1 cellular context compared by ENCODE assay signal in the genomic region with DNA sequence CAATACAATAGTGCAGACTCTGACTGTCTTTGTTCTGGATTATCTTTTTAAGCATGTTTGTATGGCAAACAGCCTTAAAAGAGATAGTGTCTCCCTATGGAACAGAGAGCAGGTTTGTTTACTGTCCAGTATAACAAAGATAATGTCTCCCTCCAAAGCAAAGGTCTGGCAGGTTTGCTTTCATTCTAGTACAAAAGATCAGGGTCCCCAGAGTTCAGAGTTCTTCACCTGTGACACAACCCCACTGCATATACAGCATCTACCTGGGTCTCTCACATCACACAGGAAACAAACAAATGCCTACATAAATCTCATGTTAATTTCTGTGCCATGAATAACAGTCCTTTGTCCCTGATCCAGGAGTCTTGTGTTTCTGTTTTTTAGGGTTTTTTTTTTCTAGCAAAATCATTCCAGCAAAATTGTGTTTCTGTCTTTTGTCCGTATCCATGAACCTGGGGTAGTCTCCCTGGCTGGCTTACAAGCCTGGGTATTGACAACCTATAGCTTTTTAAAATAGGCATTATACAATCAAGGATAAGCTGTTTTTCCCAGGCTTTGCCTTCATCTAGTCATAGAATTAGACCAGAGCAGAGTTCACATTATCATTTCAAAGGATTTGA.
TF ChIP-seq lines count a peak whose summit lies in the region.

No MANE protein-coding gene starts in this region.

TF ChIP-seq in HepG2, 621 proteins besides CTCF, POLR2A, EP300 and RAD21 (continued from another document and continues in another):
- TF ChIP-seq, protein P1, sequence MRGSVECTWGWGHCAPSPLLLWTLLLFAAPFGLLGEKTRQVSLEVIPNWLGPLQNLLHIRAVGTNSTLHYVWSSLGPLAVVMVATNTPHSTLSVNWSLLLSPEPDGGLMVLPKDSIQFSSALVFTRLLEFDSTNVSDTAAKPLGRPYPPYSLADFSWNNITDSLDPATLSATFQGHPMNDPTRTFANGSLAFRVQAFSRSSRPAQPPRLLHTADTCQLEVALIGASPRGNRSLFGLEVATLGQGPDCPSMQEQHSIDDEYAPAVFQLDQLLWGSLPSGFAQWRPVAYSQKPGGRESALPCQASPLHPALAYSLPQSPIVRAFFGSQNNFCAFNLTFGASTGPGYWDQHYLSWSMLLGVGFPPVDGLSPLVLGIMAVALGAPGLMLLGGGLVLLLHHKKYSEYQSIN (CRISPR knock-in tag; IDR thresholded peaks at IDR 0.05; ENCODE audit: borderline replicate concordance) = no peak
- no peak for TF ChIP-seq CBX1 (IDR thresholded peaks at IDR 0.05; ENCODE audit: low read depth)
- TF ChIP-seq ZNF616 (CRISPR knock-in tag; IDR thresholded peaks at IDR 0.05; ENCODE audit: low read depth) = no peak
- TF ChIP-seq, protein P2, sequence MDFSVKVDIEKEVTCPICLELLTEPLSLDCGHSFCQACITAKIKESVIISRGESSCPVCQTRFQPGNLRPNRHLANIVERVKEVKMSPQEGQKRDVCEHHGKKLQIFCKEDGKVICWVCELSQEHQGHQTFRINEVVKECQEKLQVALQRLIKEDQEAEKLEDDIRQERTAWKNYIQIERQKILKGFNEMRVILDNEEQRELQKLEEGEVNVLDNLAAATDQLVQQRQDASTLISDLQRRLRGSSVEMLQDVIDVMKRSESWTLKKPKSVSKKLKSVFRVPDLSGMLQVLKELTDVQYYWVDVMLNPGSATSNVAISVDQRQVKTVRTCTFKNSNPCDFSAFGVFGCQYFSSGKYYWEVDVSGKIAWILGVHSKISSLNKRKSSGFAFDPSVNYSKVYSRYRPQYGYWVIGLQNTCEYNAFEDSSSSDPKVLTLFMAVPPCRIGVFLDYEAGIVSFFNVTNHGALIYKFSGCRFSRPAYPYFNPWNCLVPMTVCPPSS (IDR thresholded peaks at IDR 0.05) = no peak
- TF ChIP-seq, protein P3, sequence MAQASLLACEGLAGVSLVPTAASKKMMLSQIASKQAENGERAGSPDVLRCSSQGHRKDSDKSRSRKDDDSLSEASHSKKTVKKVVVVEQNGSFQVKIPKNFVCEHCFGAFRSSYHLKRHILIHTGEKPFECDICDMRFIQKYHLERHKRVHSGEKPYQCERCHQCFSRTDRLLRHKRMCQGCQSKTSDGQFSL (CRISPR knock-in tag; IDR thresholded peaks at IDR 0.05) = no peak
- TF ChIP-seq ZKSCAN1 (IDR thresholded peaks at IDR 0.05; ENCODE audit: low read length) = no peak
- no peak for TF ChIP-seq MTF2 (CRISPR knock-in tag; IDR thresholded peaks at IDR 0.05; ENCODE audit: borderline replicate concordance)
- TF ChIP-seq ZNF550 (CRISPR knock-in tag; IDR thresholded peaks at IDR 0.05; ENCODE audit: borderline replicate concordance) = no peak
- no peak for TF ChIP-seq SYNCRIP (IDR thresholded peaks at IDR 0.05; ENCODE audit: insufficient read depth, low read depth, low read length)
- TF ChIP-seq FOSL1 (CRISPR knock-in tag; IDR thresholded peaks at IDR 0.05; ENCODE audit: borderline replicate concordance) = no peak
- no peak for TF ChIP-seq SIN3A (IDR thresholded peaks at IDR 0.05; ENCODE audit: borderline replicate concordance, low read depth, low read length)
- TF ChIP-seq, protein P4, sequence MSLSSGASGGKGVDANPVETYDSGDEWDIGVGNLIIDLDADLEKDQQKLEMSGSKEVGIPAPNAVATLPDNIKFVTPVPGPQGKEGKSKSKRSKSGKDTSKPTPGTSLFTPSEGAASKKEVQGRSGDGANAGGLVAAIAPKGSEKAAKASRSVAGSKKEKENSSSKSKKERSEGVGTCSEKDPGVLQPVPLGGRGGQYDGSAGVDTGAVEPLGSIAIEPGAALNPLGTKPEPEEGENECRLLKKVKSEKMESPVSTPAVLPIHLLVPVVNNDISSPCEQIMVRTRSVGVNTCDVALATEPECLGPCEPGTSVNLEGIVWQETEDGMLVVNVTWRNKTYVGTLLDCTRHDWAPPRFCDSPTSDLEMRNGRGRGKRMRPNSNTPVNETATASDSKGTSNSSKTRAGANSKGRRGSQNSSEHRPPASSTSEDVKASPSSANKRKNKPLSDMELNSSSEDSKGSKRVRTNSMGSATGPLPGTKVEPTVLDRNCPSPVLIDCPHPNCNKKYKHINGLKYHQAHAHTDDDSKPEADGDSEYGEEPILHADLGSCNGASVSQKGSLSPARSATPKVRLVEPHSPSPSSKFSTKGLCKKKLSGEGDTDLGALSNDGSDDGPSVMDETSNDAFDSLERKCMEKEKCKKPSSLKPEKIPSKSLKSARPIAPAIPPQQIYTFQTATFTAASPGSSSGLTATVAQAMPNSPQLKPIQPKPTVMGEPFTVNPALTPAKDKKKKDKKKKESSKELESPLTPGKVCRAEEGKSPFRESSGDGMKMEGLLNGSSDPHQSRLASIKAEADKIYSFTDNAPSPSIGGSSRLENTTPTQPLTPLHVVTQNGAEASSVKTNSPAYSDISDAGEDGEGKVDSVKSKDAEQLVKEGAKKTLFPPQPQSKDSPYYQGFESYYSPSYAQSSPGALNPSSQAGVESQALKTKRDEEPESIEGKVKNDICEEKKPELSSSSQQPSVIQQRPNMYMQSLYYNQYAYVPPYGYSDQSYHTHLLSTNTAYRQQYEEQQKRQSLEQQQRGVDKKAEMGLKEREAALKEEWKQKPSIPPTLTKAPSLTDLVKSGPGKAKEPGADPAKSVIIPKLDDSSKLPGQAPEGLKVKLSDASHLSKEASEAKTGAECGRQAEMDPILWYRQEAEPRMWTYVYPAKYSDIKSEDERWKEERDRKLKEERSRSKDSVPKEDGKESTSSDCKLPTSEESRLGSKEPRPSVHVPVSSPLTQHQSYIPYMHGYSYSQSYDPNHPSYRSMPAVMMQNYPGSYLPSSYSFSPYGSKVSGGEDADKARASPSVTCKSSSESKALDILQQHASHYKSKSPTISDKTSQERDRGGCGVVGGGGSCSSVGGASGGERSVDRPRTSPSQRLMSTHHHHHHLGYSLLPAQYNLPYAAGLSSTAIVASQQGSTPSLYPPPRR (CRISPR knock-in tag; IDR thresholded peaks at IDR 0.05; ENCODE audit: borderline replicate concordance) = peak; percentile 85; the same call in 1 of the 2 replicates
- TF ChIP-seq, protein P5, sequence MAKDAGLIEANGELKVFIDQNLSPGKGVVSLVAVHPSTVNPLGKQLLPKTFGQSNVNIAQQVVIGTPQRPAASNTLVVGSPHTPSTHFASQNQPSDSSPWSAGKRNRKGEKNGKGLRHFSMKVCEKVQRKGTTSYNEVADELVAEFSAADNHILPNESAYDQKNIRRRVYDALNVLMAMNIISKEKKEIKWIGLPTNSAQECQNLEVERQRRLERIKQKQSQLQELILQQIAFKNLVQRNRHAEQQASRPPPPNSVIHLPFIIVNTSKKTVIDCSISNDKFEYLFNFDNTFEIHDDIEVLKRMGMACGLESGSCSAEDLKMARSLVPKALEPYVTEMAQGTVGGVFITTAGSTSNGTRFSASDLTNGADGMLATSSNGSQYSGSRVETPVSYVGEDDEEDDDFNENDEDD (CRISPR knock-in tag; IDR thresholded peaks at IDR 0.05; ENCODE audit: borderline replicate concordance) = no peak
- no peak for TF ChIP-seq CENPT (CRISPR knock-in tag; IDR thresholded peaks at IDR 0.05; ENCODE audit: low read depth)
- TF ChIP-seq, protein P6, sequence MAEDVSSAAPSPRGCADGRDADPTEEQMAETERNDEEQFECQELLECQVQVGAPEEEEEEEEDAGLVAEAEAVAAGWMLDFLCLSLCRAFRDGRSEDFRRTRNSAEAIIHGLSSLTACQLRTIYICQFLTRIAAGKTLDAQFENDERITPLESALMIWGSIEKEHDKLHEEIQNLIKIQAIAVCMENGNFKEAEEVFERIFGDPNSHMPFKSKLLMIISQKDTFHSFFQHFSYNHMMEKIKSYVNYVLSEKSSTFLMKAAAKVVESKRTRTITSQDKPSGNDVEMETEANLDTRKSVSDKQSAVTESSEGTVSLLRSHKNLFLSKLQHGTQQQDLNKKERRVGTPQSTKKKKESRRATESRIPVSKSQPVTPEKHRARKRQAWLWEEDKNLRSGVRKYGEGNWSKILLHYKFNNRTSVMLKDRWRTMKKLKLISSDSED (CRISPR knock-in tag; IDR thresholded peaks at IDR 0.05) = no peak
- no peak for TF ChIP-seq SSRP1 (CRISPR knock-in tag; IDR thresholded peaks at IDR 0.05)
- no peak for TF ChIP-seq ZFP90 (CRISPR knock-in tag; IDR thresholded peaks at IDR 0.05; ENCODE audit: borderline replicate concordance)
- TF ChIP-seq, protein P7, sequence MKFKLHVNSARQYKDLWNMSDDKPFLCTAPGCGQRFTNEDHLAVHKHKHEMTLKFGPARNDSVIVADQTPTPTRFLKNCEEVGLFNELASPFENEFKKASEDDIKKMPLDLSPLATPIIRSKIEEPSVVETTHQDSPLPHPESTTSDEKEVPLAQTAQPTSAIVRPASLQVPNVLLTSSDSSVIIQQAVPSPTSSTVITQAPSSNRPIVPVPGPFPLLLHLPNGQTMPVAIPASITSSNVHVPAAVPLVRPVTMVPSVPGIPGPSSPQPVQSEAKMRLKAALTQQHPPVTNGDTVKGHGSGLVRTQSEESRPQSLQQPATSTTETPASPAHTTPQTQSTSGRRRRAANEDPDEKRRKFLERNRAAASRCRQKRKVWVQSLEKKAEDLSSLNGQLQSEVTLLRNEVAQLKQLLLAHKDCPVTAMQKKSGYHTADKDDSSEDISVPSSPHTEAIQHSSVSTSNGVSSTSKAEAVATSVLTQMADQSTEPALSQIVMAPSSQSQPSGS (CRISPR knock-in tag; IDR thresholded peaks at IDR 0.05) = no peak
- TF ChIP-seq, protein P8, sequence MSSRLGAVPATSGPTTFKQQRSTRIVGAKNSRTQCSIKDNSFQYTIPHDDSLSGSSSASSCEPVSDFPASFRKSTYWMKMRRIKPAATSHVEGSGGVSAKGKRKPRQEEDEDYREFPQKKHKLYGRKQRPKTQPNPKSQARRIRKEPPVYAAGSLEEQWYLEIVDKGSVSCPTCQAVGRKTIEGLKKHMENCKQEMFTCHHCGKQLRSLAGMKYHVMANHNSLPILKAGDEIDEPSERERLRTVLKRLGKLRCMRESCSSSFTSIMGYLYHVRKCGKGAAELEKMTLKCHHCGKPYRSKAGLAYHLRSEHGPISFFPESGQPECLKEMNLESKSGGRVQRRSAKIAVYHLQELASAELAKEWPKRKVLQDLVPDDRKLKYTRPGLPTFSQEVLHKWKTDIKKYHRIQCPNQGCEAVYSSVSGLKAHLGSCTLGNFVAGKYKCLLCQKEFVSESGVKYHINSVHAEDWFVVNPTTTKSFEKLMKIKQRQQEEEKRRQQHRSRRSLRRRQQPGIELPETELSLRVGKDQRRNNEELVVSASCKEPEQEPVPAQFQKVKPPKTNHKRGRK (CRISPR knock-in tag; IDR thresholded peaks at IDR 0.05) = no peak
- no peak for TF ChIP-seq SNRNP70 (IDR thresholded peaks at IDR 0.05; ENCODE audit: low read depth, low read length)
- no peak for TF ChIP-seq ARID2 (CRISPR knock-in tag; IDR thresholded peaks at IDR 0.05; ENCODE audit: borderline replicate concordance)
- peak; percentile 93 for TF ChIP-seq GATAD2A (CRISPR knock-in tag; IDR thresholded peaks at IDR 0.05)
- no peak for TF ChIP-seq ZNF367 (CRISPR knock-in tag; IDR thresholded peaks at IDR 0.05; ENCODE audit: borderline replicate concordance)
- TF ChIP-seq TAF15 (IDR thresholded peaks at IDR 0.05; ENCODE audit: low read depth, low read length, poor library complexity, severe bottlenecking) = no peak
- TF ChIP-seq ZNF605 (CRISPR knock-in tag; IDR thresholded peaks at IDR 0.05) = no peak
- TF ChIP-seq ZNF766 (CRISPR knock-in tag; IDR thresholded peaks at IDR 0.05; ENCODE audit: borderline replicate concordance) = no peak
- peak; percentile 69; the same call in 1 of the 2 replicates for TF ChIP-seq HDAC1 (CRISPR knock-in tag; IDR thresholded peaks at IDR 0.05)
- TF ChIP-seq FOSL2 (CRISPR knock-in tag; IDR thresholded peaks at IDR 0.05) = peak; percentile 61
- peak; percentile 90 for TF ChIP-seq FOXP1 (IDR thresholded peaks at IDR 0.05)
- TF ChIP-seq FOXP1 (CRISPR knock-in tag; IDR thresholded peaks at IDR 0.05) = peak; percentile 98
- no peak for TF ChIP-seq ZZZ3 (CRISPR knock-in tag; IDR thresholded peaks at IDR 0.05; ENCODE audit: borderline replicate concordance)
- no peak for TF ChIP-seq ZNF329 (CRISPR knock-in tag; IDR thresholded peaks at IDR 0.05; ENCODE audit: low read depth)
- TF ChIP-seq ATF1 (CRISPR knock-in tag; IDR thresholded peaks at IDR 0.05) = 0 out of 2 replicates have a peak, but pooled peaks have one; percentile 38
- TF ChIP-seq ADNP (CRISPR knock-in tag; IDR thresholded peaks at IDR 0.05) = no peak
- TF ChIP-seq MEF2D (CRISPR knock-in tag; IDR thresholded peaks at IDR 0.05) = no peak
- TF ChIP-seq ZNF720 (CRISPR knock-in tag; IDR thresholded peaks at IDR 0.05) = no peak
- TF ChIP-seq ZNF383 (CRISPR knock-in tag; IDR thresholded peaks at IDR 0.05; ENCODE audit: borderline replicate concordance) = no peak
- peak; percentile 41; the same call in 1 of the 2 replicates for TF ChIP-seq SNAPC2 (CRISPR knock-in tag; IDR thresholded peaks at IDR 0.05)
- TF ChIP-seq ZNF879 (CRISPR knock-in tag; IDR thresholded peaks at IDR 0.05) = no peak
- TF ChIP-seq HOXA5 (CRISPR knock-in tag; IDR thresholded peaks at IDR 0.05) = no peak
- peak; percentile 74 for TF ChIP-seq PHF21A (CRISPR knock-in tag; IDR thresholded peaks at IDR 0.05)
- TF ChIP-seq, protein P9, sequence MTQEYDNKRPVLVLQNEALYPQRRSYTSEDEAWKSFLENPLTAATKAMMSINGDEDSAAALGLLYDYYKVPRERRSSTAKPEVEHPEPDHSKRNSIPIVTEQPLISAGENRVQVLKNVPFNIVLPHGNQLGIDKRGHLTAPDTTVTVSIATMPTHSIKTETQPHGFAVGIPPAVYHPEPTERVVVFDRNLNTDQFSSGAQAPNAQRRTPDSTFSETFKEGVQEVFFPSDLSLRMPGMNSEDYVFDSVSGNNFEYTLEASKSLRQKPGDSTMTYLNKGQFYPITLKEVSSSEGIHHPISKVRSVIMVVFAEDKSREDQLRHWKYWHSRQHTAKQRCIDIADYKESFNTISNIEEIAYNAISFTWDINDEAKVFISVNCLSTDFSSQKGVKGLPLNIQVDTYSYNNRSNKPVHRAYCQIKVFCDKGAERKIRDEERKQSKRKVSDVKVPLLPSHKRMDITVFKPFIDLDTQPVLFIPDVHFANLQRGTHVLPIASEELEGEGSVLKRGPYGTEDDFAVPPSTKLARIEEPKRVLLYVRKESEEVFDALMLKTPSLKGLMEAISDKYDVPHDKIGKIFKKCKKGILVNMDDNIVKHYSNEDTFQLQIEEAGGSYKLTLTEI (CRISPR knock-in tag; conservative IDR thresholded peaks at IDR 0.05) = no peak
- TF ChIP-seq ZSCAN30 (CRISPR knock-in tag; IDR thresholded peaks at IDR 0.05) = no peak
- no peak for TF ChIP-seq ZNF75D (CRISPR knock-in tag; IDR thresholded peaks at IDR 0.05; ENCODE audit: borderline replicate concordance)
- no peak for TF ChIP-seq ZNF253 (CRISPR knock-in tag; IDR thresholded peaks at IDR 0.05; ENCODE audit: borderline replicate concordance)
- TF ChIP-seq, protein P10, sequence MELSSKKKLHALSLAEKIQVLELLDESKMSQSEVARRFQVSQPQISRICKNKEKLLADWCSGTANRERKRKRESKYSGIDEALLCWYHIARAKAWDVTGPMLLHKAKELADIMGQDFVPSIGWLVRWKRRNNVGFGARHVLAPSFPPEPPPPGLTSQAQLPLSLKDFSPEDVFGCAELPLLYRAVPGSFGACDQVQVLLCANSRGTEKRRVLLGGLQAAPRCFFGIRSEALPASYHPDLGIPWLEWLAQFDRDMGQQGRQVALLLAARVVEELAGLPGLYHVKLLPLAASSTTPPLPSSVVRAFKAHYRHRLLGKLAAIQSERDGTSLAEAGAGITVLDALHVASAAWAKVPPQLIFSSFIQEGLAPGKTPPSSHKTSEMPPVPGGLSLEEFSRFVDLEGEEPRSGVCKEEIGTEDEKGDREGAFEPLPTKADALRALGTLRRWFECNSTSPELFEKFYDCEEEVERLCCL (CRISPR knock-in tag; IDR thresholded peaks at IDR 0.05; ENCODE audit: borderline replicate concordance) = no peak
- no peak for TF ChIP-seq ZNF776 (CRISPR knock-in tag; IDR thresholded peaks at IDR 0.05)
- TF ChIP-seq RBM22 (optimal IDR thresholded peaks at IDR 0.05; ENCODE audit: low read length) = no peak
- TF ChIP-seq NCOA2 (CRISPR knock-in tag; IDR thresholded peaks at IDR 0.05) = peak; percentile 97
- no peak for TF ChIP-seq ZBTB38 (CRISPR knock-in tag; IDR thresholded peaks at IDR 0.05)
- 0 out of 2 replicates have a peak, but pooled peaks have one; percentile 5 for TF ChIP-seq FOXK2 (IDR thresholded peaks at IDR 0.05)
